Comparison of ENCODE assay signal across 19 cellular contexts in the genomic region with DNA sequence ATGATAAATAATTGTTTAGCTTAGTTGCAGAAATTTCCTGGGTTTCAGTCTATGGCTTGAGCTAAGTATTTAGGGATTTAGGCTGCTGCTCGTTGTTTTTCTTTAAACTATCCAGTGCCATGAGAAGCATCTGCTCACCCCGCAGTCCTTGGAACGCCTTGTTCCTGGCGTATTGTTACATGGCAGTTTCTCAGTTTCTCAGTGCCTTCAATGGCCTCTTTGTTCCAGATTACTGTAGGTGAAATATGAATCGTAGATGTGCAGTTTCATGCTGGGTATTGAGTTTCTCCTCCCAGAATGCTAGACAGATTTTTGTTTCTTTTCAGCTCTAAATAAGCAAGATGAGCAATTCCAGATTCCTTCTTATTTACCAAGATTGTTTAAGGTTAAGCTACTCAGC.
DNase-seq lines count a peak whose midpoint lies in the region; ATAC-seq and TF ChIP-seq lines count a peak whose summit lies in the region.
"Had no signal": no experiment of that assay in that cellular context is flagged by ENCODE, and none has a peak within 500 bp of the region (broad histone marks: within the 10 kb centered on the region; RNA-seq: fewer than 3 reads in every experiment).

No MANE protein-coding gene starts in this region.

- no peak for TF ChIP-seq CTCF in chondrocyte (IDR thresholded peaks at IDR 0.05)

- peak overlapping the region; percentile 10 for H3K4me3 Mint-ChIP-seq in chondrocyte (ENCODE audit: unreplicated experiment)
- H3K4me3 Mint-ChIP-seq in stimulated activated naive B cell treated with anti-CD40 and anti-IgM and Interleukin-4, amounts not matched to agents 10 μg/mL and 1 μg/mL and 100 μg/mL, for 72 hours, result no peak overlapping the region
- H3K4me3 Mint-ChIP-seq: effector memory CD8-positive, alpha-beta T cell had no signal

- DNase-seq in COLO829 (ENCODE audit: low spot score) (peak; percentile 66), NCI-H446 (lab: John Stamatoyannopoulos, UW) (peak; percentile 7 to 26), chondrocyte (ENCODE audit: low spot score) (no peak), occipital lobe (lab: John Stamatoyannopoulos, UW) (peak; percentile 11), activated gamma-delta T cell (lab: John Stamatoyannopoulos, UW) (no peak)
- no peak for DNase-seq in stimulated activated naive B cell treated with anti-CD40 and anti-IgM and Interleukin-4, amounts not matched to agents 10 μg/mL and 1 μg/mL and 100 μg/mL, for 72 hours
- DNase-seq: activated CD4-positive, alpha-beta T cell treated with anti-CD3 and anti-CD28 coated beads, Interleukin-2, amount 50 U/mL, for 1 hour; activated naive CD4-positive, alpha-beta T cell; effector memory CD8-positive, alpha-beta T cell; heart left ventricle; NCI-H345; right lobe of liver; RPMI8226; stimulated activated CD4-positive, alpha-beta T cell treated with anti-CD3 and anti-CD28 coated beads, Interleukin-1b, Interleukin-23, amount 100 ng/mL, for 48 hours; stimulated activated naive CD4-positive, alpha-beta T cell treated with Interleukin-2 at 50 U/mL for 16 hours; SW 1271; transverse colon had no signal

- ATAC-seq in GM21529 (IDR thresholded peaks at IDR 0.05; ENCODE audit: unreplicated experiment), result no peak
- ATAC-seq in GM18517 (IDR thresholded peaks at IDR 0.05; ENCODE audit: unreplicated experiment), result no peak
- no peak for ATAC-seq in stimulated activated naive B cell treated with anti-CD40 and anti-IgM and Interleukin-4, amounts not matched to agents 10 μg/mL and 1 μg/mL and 100 μg/mL, for 72 hours (replicated peaks)
- ATAC-seq: effector memory CD8-positive, alpha-beta T cell; heart left ventricle; right lobe of liver had no signal

- no peaks in the 10 kb centered on the region for H3K27me3 Mint-ChIP-seq in chondrocyte (ENCODE audit: low read depth)
- H3K27me3 Mint-ChIP-seq in stimulated activated naive B cell treated with anti-CD40 and anti-IgM and Interleukin-4, amounts not matched to agents 10 μg/mL and 1 μg/mL and 100 μg/mL, for 72 hours, result no peaks in the 10 kb centered on the region
- H3K27me3 Mint-ChIP-seq: effector memory CD8-positive, alpha-beta T cell had no signal

- H3K9me3 Mint-ChIP-seq in chondrocyte (ENCODE audit: low read depth), result peaks cover 2% of the 10 kb centered on the region
- H3K9me3 Mint-ChIP-seq in stimulated activated naive B cell treated with anti-CD40 and anti-IgM and Interleukin-4, amounts not matched to agents 10 μg/mL and 1 μg/mL and 100 μg/mL, for 72 hours, result peaks cover 2 to 3% of the 10 kb centered on the region in 2 donors

- peaks cover 27% of the 10 kb centered on the region for H3K4me1 Mint-ChIP-seq in chondrocyte (ENCODE audit: low read depth)
- H3K4me1 Mint-ChIP-seq in stimulated activated naive B cell treated with anti-CD40 and anti-IgM and Interleukin-4, amounts not matched to agents 10 μg/mL and 1 μg/mL and 100 μg/mL, for 72 hours, result peaks cover 0 to 1% of the 10 kb centered on the region in 2 donors

- peaks cover 2% of the 10 kb centered on the region for H3K36me3 Mint-ChIP-seq in chondrocyte (ENCODE audit: low read depth)
- H3K36me3 Mint-ChIP-seq in stimulated activated naive B cell treated with anti-CD40 and anti-IgM and Interleukin-4, amounts not matched to agents 10 μg/mL and 1 μg/mL and 100 μg/mL, for 72 hours, result no peaks in the 10 kb centered on the region

- H3K27ac Mint-ChIP-seq in chondrocyte (ENCODE audit: unreplicated experiment), result no peak overlapping the region
- no peak overlapping the region for H3K27ac Mint-ChIP-seq in stimulated activated naive B cell treated with anti-CD40 and anti-IgM and Interleukin-4, amounts not matched to agents 10 μg/mL and 1 μg/mL and 100 μg/mL, for 72 hours
- H3K27ac Mint-ChIP-seq: effector memory CD8-positive, alpha-beta T cell had no signal

Comparison
In these comparisons a context has a peak if more than half of its experiments do, and no peak if none do; other contexts are left out.
1. DNase-seq: peak in COLO829 (single experiment), NCI-H446 (2 of 2) and occipital lobe (single experiment); none in chondrocyte (single experiment), activated gamma-delta T cell (single experiment) and stimulated activated naive B cell treated with anti-CD40 and anti-IgM and Interleukin-4, amounts not matched to agents 10 μg/mL and 1 μg/mL and 100 μg/mL, for 72 hours (single experiment).